1 cellular context compared by ENCODE assay signal in genomic region chr10:78997635-78998618, GRCh38.
TF ChIP-seq lines count a peak whose summit lies in the region.

No MANE protein-coding gene starts in this region.

TF ChIP-seq in HepG2, 621 proteins besides CTCF, POLR2A, EP300 and RAD21 (continued from another document and continues in another):
- TF ChIP-seq ATF6 (CRISPR knock-in tag; conservative IDR thresholded peaks at IDR 0.05) (no peak), ZNF331 (CRISPR knock-in tag; IDR thresholded peaks at IDR 0.05) (peak; percentile 67; the same call in 1 of the 2 replicates), ZFY (CRISPR knock-in tag; IDR thresholded peaks at IDR 0.05) (peak; percentile 58), NFYB (CRISPR knock-in tag; IDR thresholded peaks at IDR 0.05) (no peak), SAP130 (CRISPR knock-in tag; IDR thresholded peaks at IDR 0.05; ENCODE audit: low read depth) (peak; percentile 44; the same call in 1 of the 2 replicates), NFKB2 (CRISPR knock-in tag; IDR thresholded peaks at IDR 0.05; ENCODE audit: borderline replicate concordance) (0 out of 2 replicates have a peak, but pooled peaks have one; percentile 12), MAFG (CRISPR knock-in tag; IDR thresholded peaks at IDR 0.05) (no peak), MIER2 (CRISPR knock-in tag; IDR thresholded peaks at IDR 0.05) (no peak), KDM4B (CRISPR knock-in tag; IDR thresholded peaks at IDR 0.05) (0 out of 2 replicates have a peak, but pooled peaks have one; percentile 44), NFKBIZ (CRISPR knock-in tag; IDR thresholded peaks at IDR 0.05) (0 out of 2 replicates have a peak, but pooled peaks have one; percentile 51), KDM1A (CRISPR knock-in tag; IDR thresholded peaks at IDR 0.05) (peak; percentile 48; the same call in 1 of the 2 replicates), KAT8 (CRISPR knock-in tag; IDR thresholded peaks at IDR 0.05) (peak; percentile 18; the same call in 1 of the 2 replicates), TGIF2 (CRISPR knock-in tag; IDR thresholded peaks at IDR 0.05) (0 out of 2 replicates have a peak, but pooled peaks have one; percentile 60), ZBTB49 (CRISPR knock-in tag; IDR thresholded peaks at IDR 0.05; ENCODE audit: borderline replicate concordance) (no peak), ZSCAN12 (CRISPR knock-in tag; IDR thresholded peaks at IDR 0.05) (no peak), ZBTB40 (IDR thresholded peaks at IDR 0.05) (no peak), ZBTB40 (CRISPR knock-in tag; IDR thresholded peaks at IDR 0.05) (no peak), HNF4G (IDR thresholded peaks at IDR 0.05; ENCODE audit: borderline replicate concordance, low read depth, low read length) (no peak), HNF4G (CRISPR knock-in tag; IDR thresholded peaks at IDR 0.05; ENCODE audit: borderline replicate concordance, low read depth) (no peak), ZNF687 (CRISPR knock-in tag; IDR thresholded peaks at IDR 0.05) (peak; percentile 53), ZNF281 (CRISPR knock-in tag; IDR thresholded peaks at IDR 0.05; ENCODE audit: borderline replicate concordance) (0 out of 2 replicates have a peak, but pooled peaks have one; percentile 18), ZNF230 (CRISPR knock-in tag; IDR thresholded peaks at IDR 0.05) (0 out of 2 replicates have a peak, but pooled peaks have one; percentile 35), ADNP (CRISPR knock-in tag; IDR thresholded peaks at IDR 0.05) (no peak), SRF (IDR thresholded peaks at IDR 0.05; ENCODE audit: low read depth, low read length) (no peak), FOXJ3 (CRISPR knock-in tag; IDR thresholded peaks at IDR 0.05; ENCODE audit: borderline replicate concordance) (peak; percentile 66; the same call in 1 of the 2 replicates), ZSCAN9 (CRISPR knock-in tag; IDR thresholded peaks at IDR 0.05; ENCODE audit: borderline replicate concordance) (0 out of 2 replicates have a peak, but pooled peaks have one; percentile 50), TBP (CRISPR knock-in tag; IDR thresholded peaks at IDR 0.05) (no peak), RORA (CRISPR knock-in tag; IDR thresholded peaks at IDR 0.05) (no peak), ZNF782 (CRISPR knock-in tag; IDR thresholded peaks at IDR 0.05; ENCODE audit: borderline replicate concordance) (0 out of 2 replicates have a peak, but pooled peaks have one; percentile 40), KLF16 (CRISPR knock-in tag; IDR thresholded peaks at IDR 0.05) (peak in 1 of 2 experiments; percentile 77; a peak in 2 of 4 replicates), ZBTB7A (CRISPR knock-in tag; IDR thresholded peaks at IDR 0.05) (0 out of 2 replicates have a peak, but pooled peaks have one; percentile 7), CCDC6 (CRISPR knock-in tag; IDR thresholded peaks at IDR 0.05) (peak; percentile 60; the same call in 1 of the 2 replicates), SOX6 (IDR thresholded peaks at IDR 0.05) (no peak), SOX6 (CRISPR knock-in tag; IDR thresholded peaks at IDR 0.05) (peak; percentile 39; the same call in 1 of the 2 replicates)
